In the genomic region with DNA sequence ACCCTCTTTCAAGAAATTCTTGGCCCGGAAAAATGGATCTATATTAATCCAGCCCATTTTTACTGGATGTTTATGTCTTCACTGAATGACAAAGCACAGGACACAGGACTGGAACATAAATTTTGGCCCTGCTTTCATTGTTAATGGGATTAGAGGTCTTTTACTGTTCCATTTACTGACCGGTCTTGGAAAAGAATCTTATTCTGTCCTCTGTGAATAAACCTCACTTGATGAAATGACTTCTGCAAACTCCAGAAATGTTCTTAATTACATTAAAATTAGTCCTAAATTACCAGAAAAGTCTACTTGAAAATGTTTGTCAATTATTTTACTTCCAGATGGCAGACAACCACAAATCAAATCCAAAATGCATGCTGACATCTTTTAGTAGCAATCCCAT, we compare ENCODE assay signal across 25 cellular contexts.
"Had no signal": no experiment of that assay in that cellular context is flagged by ENCODE, and none has a peak within 500 bp of the region (broad histone marks: within the 10 kb centered on the region; RNA-seq: fewer than 3 reads in every experiment).

No MANE protein-coding gene starts in this region.

- H3K36me3 ChIP-seq: colonic mucosa, esophagus muscularis mucosa, esophagus squamous epithelium, gastrocnemius medialis, gastroesophageal sphincter, heart left ventricle, heart right ventricle had no signal

- H3K4me1 ChIP-seq: colonic mucosa, esophagus muscularis mucosa, esophagus squamous epithelium, foreskin keratinocyte, gastrocnemius medialis, heart left ventricle, heart right ventricle had no signal

- DNase-seq: colonic mucosa; cortex of kidney; dermis blood vessel endothelial cell; dorsolateral prefrontal cortex; effector CD4-positive, alpha-beta T cell; effector CD8-positive, alpha-beta T cell; effector memory CD4-positive, alpha-beta T cell; effector memory CD8-positive, alpha-beta T cell; endodermal cell; erythroblast; esophagus squamous epithelium; foreskin fibroblast; foreskin keratinocyte; foreskin melanocyte; gastrocnemius medialis; glutamatergic neuron; head of caudate nucleus; heart left ventricle; heart right ventricle had no signal

- H3K4me2 ChIP-seq: hepatocyte had no signal

- H3K79me2 ChIP-seq: hepatocyte had no signal

- H2AFZ ChIP-seq: hepatocyte had no signal

- H3K27me3 ChIP-seq: colonic mucosa, dorsolateral prefrontal cortex, esophagus muscularis mucosa, esophagus squamous epithelium, gastrocnemius medialis, gastroesophageal sphincter, hepatocyte had no signal

- ATAC-seq: effector memory CD8-positive, alpha-beta T cell; esophagus mucosa; foreskin keratinocyte; gastrocnemius medialis; gastroesophageal sphincter; heart left ventricle; heart right ventricle had no signal

- H3K27ac ChIP-seq: colonic mucosa, coronary artery, dorsolateral prefrontal cortex, epithelial cell of prostate, esophagus muscularis mucosa, esophagus squamous epithelium, foreskin keratinocyte, gastrocnemius medialis, gastroesophageal sphincter, heart left ventricle, heart right ventricle, hepatocyte had no signal

- H3K9me3 ChIP-seq: colonic mucosa, esophagus muscularis mucosa, esophagus squamous epithelium, gastrocnemius medialis, gastroesophageal sphincter, heart left ventricle had no signal

- H3K4me3 ChIP-seq: colonic mucosa, coronary artery, dorsolateral prefrontal cortex, esophagus muscularis mucosa, esophagus squamous epithelium, gastrocnemius medialis, gastroesophageal sphincter, heart left ventricle, heart right ventricle, hepatocyte had no signal
